In the genomic region with DNA sequence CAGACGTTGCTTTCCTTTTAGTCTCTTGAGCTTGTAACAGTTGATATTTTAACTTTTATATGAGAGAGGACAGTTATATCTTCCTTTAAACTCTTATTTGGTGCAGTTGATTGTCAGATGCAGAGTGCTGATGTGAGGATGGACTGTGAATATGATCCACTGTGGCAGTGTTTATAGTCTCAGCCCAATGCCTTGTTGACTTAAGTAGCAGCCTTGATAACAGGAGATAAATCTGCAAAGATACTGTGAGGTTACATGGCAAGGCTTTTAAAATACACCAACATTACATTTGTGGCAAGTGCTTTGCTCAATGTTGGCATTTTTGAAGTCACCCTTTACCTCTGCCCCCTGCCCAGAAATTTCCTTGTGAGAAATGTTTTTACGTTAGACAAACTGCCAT, we compare ENCODE assay signal across 24 cellular contexts.
DNase-seq lines count a peak whose midpoint lies in the region; ATAC-seq, FAIRE-seq and TF ChIP-seq lines count a peak whose summit lies in the region.
"Had no signal": no experiment of that assay in that cellular context is flagged by ENCODE, and none has a peak within 500 bp of the region (broad histone marks: within the 10 kb centered on the region; RNA-seq: fewer than 3 reads in every experiment).

No MANE protein-coding gene starts in this region.

- H3K4me3 Mint-ChIP-seq in activated CD8-positive, alpha-beta memory T cell treated with anti-CD3 and anti-CD28 coated beads, Interleukin-2, amount 10 ng/mL, durations not matched to agents 7 days and 5 days: no peak overlapping the region
- no peak overlapping the region for H3K4me3 Mint-ChIP-seq in nephron progenitor cell
- H3K4me3 Mint-ChIP-seq: CD4-positive, CD25-positive, alpha-beta regulatory T cell had no signal

- no peak for TF ChIP-seq POLR2A in GM12878 (IDR thresholded peaks at IDR 0.05; ENCODE audit: low read depth, low read length)

- intact Hi-C loops in GM12878 (cut with micrococcal nuclease; ENCODE audit: unreplicated experiment): loop anchor here (1.0 to 10.0 kb wide), 11 partner anchors 20 to 960 kb away; no protein-coding TSS in a partner anchor

- H3K36me3 Mint-ChIP-seq in activated CD8-positive, alpha-beta memory T cell treated with anti-CD3 and anti-CD28 coated beads, Interleukin-2, amount 10 ng/mL, durations not matched to agents 7 days and 5 days: no peaks in the 10 kb centered on the region
- peaks cover 14% of the 10 kb centered on the region for H3K36me3 Mint-ChIP-seq in nephron progenitor cell (ENCODE audit: low read depth)
- H3K36me3 Mint-ChIP-seq: CD4-positive, CD25-positive, alpha-beta regulatory T cell had no signal

- SMC1A ChIA-PET in GM12878 (lab: Charles Lee; ENCODE audit: uncharacterized antibody, unreplicated experiment): interaction anchor here (0.8 to 10.5 kb wide), 18 partner anchors 9 to 201 kb away, joined by 3 to 202 read pairs (median 5); no protein-coding TSS in a partner anchor

- H2AFZ ChIP-seq in KMS-11 (ENCODE audit: low read depth) (no peak overlapping the region; the same call in 1 of the 2 replicates), GM12878 (ENCODE audit: control insufficient read depth, low read depth, low read length) (peak overlapping the region; percentile 74)

- H4K20me1 ChIP-seq in KMS-11 (ENCODE audit: insufficient read depth) (no peaks in the 10 kb centered on the region), GM12878 (ENCODE audit: control insufficient read depth, insufficient read depth) (no peaks in the 10 kb centered on the region)

- H3K4me1 Mint-ChIP-seq in activated CD8-positive, alpha-beta memory T cell treated with anti-CD3 and anti-CD28 coated beads, Interleukin-2, amount 10 ng/mL, durations not matched to agents 7 days and 5 days: peaks cover 13% of the 10 kb centered on the region
- peaks cover 60% of the 10 kb centered on the region for H3K4me1 Mint-ChIP-seq in nephron progenitor cell
- H3K4me1 Mint-ChIP-seq: CD4-positive, CD25-positive, alpha-beta regulatory T cell had no signal

- TF ChIP-seq EP300 in GM12878 (IDR thresholded peaks at IDR 0.05; ENCODE audit: borderline replicate concordance in 1 of 2, control insufficient read depth in 1 of 2, low read depth in 2 of 2, low read length in 2 of 2): no peak

- H3K27me3 ChIP-seq in KMS-11 (ENCODE audit: insufficient read depth, low read depth): no peaks in the 10 kb centered on the region
- H3K27me3 ChIP-seq in GM12878 (replicated peaks in 1 of 2; ENCODE audit: control insufficient read depth in 2 of 2, insufficient read depth in 2 of 2, low read length in 1 of 2): no peaks in the 10 kb centered on the region
- H3K27me3 ChIP-seq: MG63 had no signal

- H3K27ac ChIP-seq in KMS-11: peak overlapping the region; percentile 79
- H3K27ac ChIP-seq in GM12878 (ENCODE audit: control insufficient read depth, insufficient read depth): peak overlapping the region; percentile 97
- H3K27ac ChIP-seq: RWPE1 had no signal

- peaks cover 15% of the 10 kb centered on the region for H3K27me3 Mint-ChIP-seq in activated CD8-positive, alpha-beta memory T cell treated with anti-CD3 and anti-CD28 coated beads, Interleukin-2, amount 10 ng/mL, durations not matched to agents 7 days and 5 days
- H3K27me3 Mint-ChIP-seq in nephron progenitor cell (ENCODE audit: low read depth, poor library complexity): no peaks in the 10 kb centered on the region

- FAIRE-seq in GM12878 (lab: Jason Lieb, UNC): no peak
- FAIRE-seq: HTR-8/SVneo, K562 had no signal

- in situ Hi-C loops in GM12878 (cut with MboI): loop anchor here (5.0 kb wide), 1 partner anchor 198 kb away; no protein-coding TSS in a partner anchor

- no peak overlapping the region for H3K9ac ChIP-seq in KMS-11
- peak overlapping the region; percentile 65 for H3K9ac ChIP-seq in GM12878 (ENCODE audit: control insufficient read depth, insufficient read depth, low read length)

- POLR2A ChIA-PET in GM12878 (lab: Charles Lee): interaction anchor here (1.2 kb wide), 3 partner anchors 20 to 130 kb away, joined by 4 to 8 read pairs (median 5); no protein-coding TSS in a partner anchor

- BruUV-seq in GM12878 (replicated peaks; lab: Mats Ljungman, UMichigan): no TSS peak

- H3K36me3 ChIP-seq in KMS-11 (ENCODE audit: insufficient read depth): no peaks in the 10 kb centered on the region
- no peaks in the 10 kb centered on the region for H3K36me3 ChIP-seq in GM12878 (ENCODE audit: control insufficient read depth in 2 of 2, insufficient read depth in 2 of 2, low read length in 1 of 2)
- H3K36me3 ChIP-seq: MG63 had no signal

- no peak for ATAC-seq in activated CD8-positive, alpha-beta memory T cell treated with anti-CD3 and anti-CD28 coated beads, Interleukin-2, amount 10 ng/mL, durations not matched to agents 7 days and 5 days
- ATAC-seq in GM12878: peak; percentile 1
- ATAC-seq in GM19397 (IDR thresholded peaks at IDR 0.05; ENCODE audit: unreplicated experiment): no peak
- ATAC-seq: K562, Panc1 had no signal

- H3K4me3 ChIP-seq in KMS-11 (IDR thresholded peaks at IDR 0.05; ENCODE audit: insufficient read depth, low read depth, low read length): no peak overlapping the region
- H3K4me3 ChIP-seq in GM12878: peak overlapping the region; percentile 52
- H3K4me3 ChIP-seq: K562, MG63 had no signal

- RAD21 ChIA-PET in GM12878 (lab: Charles Lee; ENCODE audit: unreplicated experiment): interaction anchor here (0.8 to 7.8 kb wide), 21 partner anchors 19 to 202 kb away, joined by 3 to 141 read pairs (median 5); no protein-coding TSS in a partner anchor

- peaks cover 56% of the 10 kb centered on the region for H3K4me1 ChIP-seq in KMS-11 (ENCODE audit: low read depth, poor library complexity, severe bottlenecking)
- peaks cover 51% of the 10 kb centered on the region for H3K4me1 ChIP-seq in GM12878 (ENCODE audit: control insufficient read depth, insufficient read depth, low read length)

- TF ChIP-seq RAD21 in GM12878 (IDR thresholded peaks at IDR 0.05; ENCODE audit: insufficient read depth, low read depth, low read length): no peak

- TF ChIP-seq CTCF in KMS-11 (conservative IDR thresholded peaks at IDR 0.05; ENCODE audit: low read depth, low read length) (no peak), GM12878 (IDR thresholded peaks at IDR 0.05 in 2 of 3, conservative IDR thresholded peaks at IDR 0.05 in 1 of 3; ENCODE audit: control insufficient read depth in 2 of 3, extremely low read depth in 1 of 3, insufficient read depth in 1 of 3, low read depth in 3 of 3, low read length in 3 of 3) (no peak), nephron progenitor cell (IDR thresholded peaks at IDR 0.05) (no peak)

- H3K9me3 ChIP-seq in GM12878 (replicated peaks; ENCODE audit: control insufficient read depth, insufficient read depth, low read length): peaks cover 1% of the 10 kb centered on the region; the same call in 1 of the 3 replicates
- H3K9me3 ChIP-seq: MG63 had no signal

- no peaks in the 10 kb centered on the region for H3K79me2 ChIP-seq in KMS-11 (ENCODE audit: insufficient read depth, low read depth)
- H3K79me2 ChIP-seq in GM12878 (ENCODE audit: control insufficient read depth, insufficient read depth, low read length): peaks cover 2% of the 10 kb centered on the region; the same call in 1 of the 2 replicates

- H3K4me2 ChIP-seq in KMS-11: peak overlapping the region; percentile 85
- peak overlapping the region; percentile 94 for H3K4me2 ChIP-seq in GM12878 (ENCODE audit: control insufficient read depth, insufficient read depth)

- WGBS in GM12878 (ENCODE audit: insufficient coverage, insufficient replicate concordance, low lambda C conversion rate, missing lambda C conversion rate): 47% methylated on average over 2 of the region's 2 CpGs

- CTCF ChIA-PET in activated CD8-positive, alpha-beta memory T cell treated with anti-CD3 and anti-CD28 coated beads, Interleukin-2, amount 10 ng/mL, durations not matched to agents 7 days and 5 days (lab: Charles Lee): no interaction called here
- CTCF ChIA-PET in GM12878 (lab: Yijun Ruan, JAX): interaction anchor here (0.6 to 6.6 kb wide), 4 partner anchors 19 to 65 kb away, joined by 3 to 31 read pairs (median 10); no protein-coding TSS in a partner anchor

- DNase-seq in activated CD8-positive, alpha-beta memory T cell treated with anti-CD3 and anti-CD28 coated beads, Interleukin-2, amount 10 ng/mL, durations not matched to agents 7 days and 5 days: no peak
- no peak for DNase-seq in activated CD8-positive, alpha-beta memory T cell treated with anti-CD3 and anti-CD28 coated beads, Interleukin-2, amount 50 U/mL, for 48 hours
- DNase-seq in GM12878 (ENCODE audit: low read depth, low spot score) (no peak), nephron progenitor cell (no peak), GM03348 (ENCODE audit: low spot score) (no peak), cortex of kidney (lab: John Stamatoyannopoulos, UW) (no peak)
- DNase-seq: 8988T; ACHN; CD4-positive, CD25-positive, alpha-beta regulatory T cell; DMS153; H7; MG63; NCI-H1105 treated with DMSO at 0.1 percent for 48 hours; NCI-H146; NCI-H1930; NCI-H2107; NCI-H524; SHP77 had no signal

- H3K27ac Mint-ChIP-seq in activated CD8-positive, alpha-beta memory T cell treated with anti-CD3 and anti-CD28 coated beads, Interleukin-2, amount 10 ng/mL, durations not matched to agents 7 days and 5 days: peak overlapping the region; percentile 71
- H3K27ac Mint-ChIP-seq in nephron progenitor cell: peak overlapping the region; percentile 16
- H3K27ac Mint-ChIP-seq: CD4-positive, CD25-positive, alpha-beta regulatory T cell had no signal

- H3K9me3 Mint-ChIP-seq in activated CD8-positive, alpha-beta memory T cell treated with anti-CD3 and anti-CD28 coated beads, Interleukin-2, amount 10 ng/mL, durations not matched to agents 7 days and 5 days (ENCODE audit: low read depth): no peaks in the 10 kb centered on the region
- peaks cover 3% of the 10 kb centered on the region for H3K9me3 Mint-ChIP-seq in nephron progenitor cell

TF ChIP-seq in GM12878, 131 proteins besides CTCF, POLR2A, EP300 and RAD21 (continues in another document):
- TF ChIP-seq NFIC (IDR thresholded peaks at IDR 0.05; ENCODE audit: low read depth, low read length): no peak
- TF ChIP-seq FOXM1 (IDR thresholded peaks at IDR 0.05; ENCODE audit: low read depth, low read length): no peak
- no peak for TF ChIP-seq BRCA1 (IDR thresholded peaks at IDR 0.05; ENCODE audit: low read depth, low read length)
- no peak for TF ChIP-seq BHLHE40 (IDR thresholded peaks at IDR 0.05; ENCODE audit: borderline replicate concordance in 1 of 2, low read depth in 2 of 2, low read length in 1 of 2)
- TF ChIP-seq SMAD1 (IDR thresholded peaks at IDR 0.05; ENCODE audit: low read depth, partially characterized antibody): no peak
- TF ChIP-seq EGR1 (IDR thresholded peaks at IDR 0.05; ENCODE audit: borderline replicate concordance in 1 of 2, low read depth in 2 of 2, low read length in 2 of 2): no peak
- TF ChIP-seq HCFC1 (IDR thresholded peaks at IDR 0.05; ENCODE audit: low read length): no peak
- no peak for TF ChIP-seq RB1 (IDR thresholded peaks at IDR 0.05; ENCODE audit: borderline replicate concordance)
